13 cellular contexts compared by ENCODE assay signal in the genomic region with DNA sequence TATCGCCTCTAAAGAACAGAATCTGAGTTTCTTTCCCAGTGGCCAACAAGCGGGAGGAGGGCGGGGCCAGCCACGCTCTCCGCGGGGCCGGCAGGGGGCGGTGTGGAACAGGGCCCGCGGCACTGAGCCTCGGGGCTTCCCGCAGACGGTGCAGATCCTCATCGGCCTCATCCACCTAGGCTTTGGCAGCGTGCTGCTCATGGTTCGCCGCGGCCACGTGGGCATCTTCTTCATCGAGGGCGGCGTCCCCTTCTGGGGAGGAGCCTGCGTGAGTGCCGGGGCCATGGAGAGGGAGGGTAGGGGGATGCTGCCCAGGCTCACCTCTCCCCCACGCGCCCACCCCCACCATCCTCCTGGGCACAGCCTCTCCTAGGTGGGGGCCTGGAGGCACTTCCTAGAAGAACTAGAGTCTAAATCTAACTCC. TPM values are rescaled to one million over a fixed set of nuclear protein-coding genes. Genes with fewer than 3 reads are reported as not detected.
DNase-seq lines count a peak whose midpoint lies in the region; ATAC-seq and TF ChIP-seq lines count a peak whose summit lies in the region.
"Had no signal": no experiment of that assay in that cellular context is flagged by ENCODE, and none has a peak within 500 bp of the region (broad histone marks: within the 10 kb centered on the region; RNA-seq: fewer than 3 reads in every experiment).

No MANE protein-coding gene starts in this region.

- TF ChIP-seq CTCF in A673 (conservative IDR thresholded peaks at IDR 0.05; ENCODE audit: low read depth, low read length) (peak; percentile 70), adrenal gland (IDR thresholded peaks at IDR 0.05) (peak in 1 of 6 experiments; percentile 16)

- WGBS in adrenal gland, 4 donors, result 16 to 28% (median 26%) methylated on average over 9 to 26 of the region's 26 CpGs

- POLR2A ChIA-PET in A673 (lab: Charles Lee; ENCODE audit: low non-redundant PET), result no interaction called here

- peaks cover 6% of the 10 kb centered on the region for H3K27me3 Mint-ChIP-seq in activated naive CD8-positive, alpha-beta T cell treated with anti-CD3 and anti-CD28 coated beads, Interleukin-2, amount 50 U/mL, for 24 hours

- H3K4me3 Mint-ChIP-seq in activated naive CD8-positive, alpha-beta T cell treated with anti-CD3 and anti-CD28 coated beads, Interleukin-2, amount 50 U/mL, for 24 hours, result no peak overlapping the region

- ATAC-seq in activated naive CD8-positive, alpha-beta T cell treated with anti-CD3 and anti-CD28 coated beads, Interleukin-2, amount 50 U/mL, for 24 hours, result no peak
- peak; percentile 21 for ATAC-seq in left lobe of liver

- BruUV-seq in A673 (replicated peaks; lab: Mats Ljungman, UMichigan), result no TSS peak

- no peaks in the 10 kb centered on the region for H3K27me3 ChIP-seq in A673 (replicated peaks; ENCODE audit: insufficient read depth, low read depth, low read length, poor library complexity)
- H3K27me3 ChIP-seq in adrenal gland, result peaks cover 23% of the 10 kb centered on the region

- no peak overlapping the region for H3K27ac ChIP-seq in A673 (ENCODE audit: low read depth, low read length, poor library complexity, severe bottlenecking)
- H3K27ac ChIP-seq in adrenal gland, result no peak overlapping the region
- H3K27ac ChIP-seq: parathyroid adenoma had no signal

- H3K4me1 ChIP-seq in A673 (ENCODE audit: insufficient read depth, low read length, poor library complexity, severe bottlenecking) (no peaks in the 10 kb centered on the region), adrenal gland (replicated peaks in 1 of 2) (no peaks in the 10 kb centered on the region)
- H3K4me1 ChIP-seq: parathyroid adenoma had no signal

- no peaks in the 10 kb centered on the region for H3K9me3 ChIP-seq in A673 (ENCODE audit: low read depth, low read length, poor library complexity, severe bottlenecking)
- H3K9me3 ChIP-seq in adrenal gland (replicated peaks in 1 of 3), result no peaks in the 10 kb centered on the region

- H3K27ac Mint-ChIP-seq in activated naive CD8-positive, alpha-beta T cell treated with anti-CD3 and anti-CD28 coated beads, Interleukin-2, amount 50 U/mL, for 24 hours, result no peak overlapping the region

- intact Hi-C loops in A673 (cut with micrococcal nuclease; ENCODE audit: unreplicated experiment) (no loop called here), adrenal gland (cut with DNase I) (no loop called here)

- TF ChIP-seq POLR2A in adrenal gland (IDR thresholded peaks at IDR 0.05), result no peak

- CTCF ChIA-PET in A673 (lab: Charles Lee), result no interaction called here

- H3K4me3 ChIP-seq in A673 (ENCODE audit: low read depth, low read length, poor library complexity, severe bottlenecking) (no peak overlapping the region), adrenal gland (no peak overlapping the region)

- DNase-seq in A673 (ENCODE audit: low spot score) (peak; percentile 60), GM03348 (ENCODE audit: low spot score) (peak; percentile 46), left lobe of liver (ENCODE audit: low spot score) (no peak), HK-2 (ENCODE audit: unreplicated experiment) (no peak), NOMO-1 treated with dmso at 0.1 percent for 144 hours (lab: John Stamatoyannopoulos, UW; ENCODE audit: unreplicated experiment) (no peak), adrenal gland (no peak)
- peak; percentile 40 for DNase-seq in activated naive CD8-positive, alpha-beta T cell treated with anti-CD3 and anti-CD28 coated beads, Interleukin-2, amount 50 U/mL, for 24 hours
- no peak for DNase-seq in effector CD4-positive, alpha-beta T cell
- DNase-seq: GDM1, NCI-H2081 had no signal

- H3K36me3 Mint-ChIP-seq in activated naive CD8-positive, alpha-beta T cell treated with anti-CD3 and anti-CD28 coated beads, Interleukin-2, amount 50 U/mL, for 24 hours (ENCODE audit: low read depth), result no peaks in the 10 kb centered on the region

- no peaks in the 10 kb centered on the region for H3K9me3 Mint-ChIP-seq in activated naive CD8-positive, alpha-beta T cell treated with anti-CD3 and anti-CD28 coated beads, Interleukin-2, amount 50 U/mL, for 24 hours

- H3K4me1 Mint-ChIP-seq in activated naive CD8-positive, alpha-beta T cell treated with anti-CD3 and anti-CD28 coated beads, Interleukin-2, amount 50 U/mL, for 24 hours, result peaks cover 10% of the 10 kb centered on the region

- H3K36me3 ChIP-seq in A673 (ENCODE audit: insufficient read depth, low read length, poor library complexity, severe bottlenecking), result no peaks in the 10 kb centered on the region
- H3K36me3 ChIP-seq in adrenal gland (replicated peaks in 1 of 2), result no peaks in the 10 kb centered on the region

RNA-seq across cellular contexts. Expression of a gene that starts 10.7 kb away (rescaled TPM):
- total RNA-seq in A673 (2021) (not detected in 2 replicates), left lobe of liver (not detected), adrenal gland (under 1 TPM in 1 of 8 donors, not detected in 7; 0.25 TPM)
- under 1 TPM in 2 of 3 donors, not detected in 1; 0.07 to 0.22 TPM for polyA plus RNA-seq in adrenal gland
- total RNA-seq: frontal cortex had no signal

RNA-seq across cellular contexts. Expression of a gene that starts 17.7 kb away (rescaled TPM):
- total RNA-seq in A673 (2021) (not detected in 2 replicates), left lobe of liver (not detected), adrenal gland (not detected)
- not detected for polyA plus RNA-seq in adrenal gland
- total RNA-seq: frontal cortex had no signal

RNA-seq across cellular contexts. Expression of a gene that starts 42.9 kb away (rescaled TPM):
- not detected in 2 replicates for total RNA-seq in A673 (2021)
- total RNA-seq in left lobe of liver, result not detected
- total RNA-seq in adrenal gland, result not detected
- not detected for polyA plus RNA-seq in adrenal gland
- total RNA-seq: frontal cortex had no signal
- polyA plus RNA-seq: adipose tissue had no signal

Comparison
In these comparisons a context has a peak if more than half of its experiments do, and no peak if none do; other contexts are left out.
1. DNase-seq: peak in A673 (single experiment), GM03348 (single experiment) and activated naive CD8-positive, alpha-beta T cell treated with anti-CD3 and anti-CD28 coated beads, Interleukin-2, amount 50 U/mL, for 24 hours (single experiment); none in left lobe of liver (single experiment), HK-2 (single experiment), NOMO-1 treated with dmso at 0.1 percent for 144 hours (single experiment), effector CD4-positive, alpha-beta T cell (single experiment) and adrenal gland (0 of 7).